In the genomic region with DNA sequence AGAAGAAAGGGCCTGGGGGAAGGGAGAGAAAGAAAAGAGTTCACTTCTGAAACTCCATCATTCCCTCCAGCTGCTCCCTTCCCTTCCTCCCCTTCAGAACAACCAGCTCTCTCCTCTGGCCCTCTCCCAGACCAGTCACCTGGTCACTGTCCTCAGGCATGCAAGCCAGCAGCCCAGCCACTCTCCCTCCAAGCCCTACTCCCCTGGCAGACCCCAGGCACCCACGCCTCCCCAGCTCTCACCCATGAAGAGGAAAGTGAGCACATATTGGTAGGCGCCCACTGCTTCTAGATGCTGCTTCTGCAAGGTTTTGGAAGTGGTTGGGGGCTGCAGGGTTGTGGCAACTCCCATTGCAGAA, we compare ENCODE assay signal across 30 cellular contexts. TPM values are rescaled to one million over a fixed set of nuclear protein-coding genes. Genes with fewer than 3 reads are reported as not detected.
DNase-seq lines count a peak whose midpoint lies in the region; ATAC-seq and TF ChIP-seq lines count a peak whose summit lies in the region.
"Had no signal": no experiment of that assay in that cellular context is flagged by ENCODE, and none has a peak within 500 bp of the region (broad histone marks: within the 10 kb centered on the region; RNA-seq: fewer than 3 reads in every experiment).

No MANE protein-coding gene starts in this region.

- H2AK5ac ChIP-seq in mesendoderm (ENCODE audit: low read length), result no peak overlapping the region

- H3K27me3 ChIP-seq in duodenal mucosa (ENCODE audit: control insufficient read depth in 1 of 2, insufficient read depth in 2 of 2, low read length in 2 of 2), result peaks cover 0 to 7% of the 10 kb centered on the region in 2 donors
- H3K27me3 ChIP-seq in mesendoderm (ENCODE audit: insufficient read depth, low read length, poor library complexity), result no peaks in the 10 kb centered on the region

- no peak overlapping the region for H3K4ac ChIP-seq in mesendoderm (ENCODE audit: low read depth, low read length)

- no peak for TF ChIP-seq CTCF in HEK293 (tag by site-specific recombination; IDR thresholded peaks at IDR 0.05)

- peak overlapping the region; percentile 5 for H3K56ac ChIP-seq in mesendoderm (ENCODE audit: low read length)

- POLR2A ChIA-PET in HEK293 (lab: Yijun Ruan, JAX), result no interaction called here

- H4K8ac ChIP-seq in mesendoderm (ENCODE audit: low read depth, low read length), result no peak overlapping the region

- H3K36me3 ChIP-seq in HEK293 (ENCODE audit: control insufficient read depth in 2 of 2, insufficient read depth in 1 of 2, low read length in 2 of 2) (no peaks in the 10 kb centered on the region), duodenal mucosa (ENCODE audit: control insufficient read depth in 1 of 2, insufficient read depth in 2 of 2, low read length in 2 of 2) (no peaks in the 10 kb centered on the region), mesendoderm (ENCODE audit: control insufficient read depth, insufficient read depth, low read length) (no peaks in the 10 kb centered on the region)
- H3K36me3 ChIP-seq: esophagus squamous epithelium, HAP-1, left ventricle myocardium inferior, ovary, right atrium auricular region, upper lobe of left lung had no signal

- no peak overlapping the region for H3K4me2 ChIP-seq in mesendoderm (ENCODE audit: low read length)
- H3K4me2 ChIP-seq: KMS-11 had no signal

- no peaks in the 10 kb centered on the region for H3K4me1 ChIP-seq in HEK293 (ENCODE audit: control insufficient read depth, insufficient read depth, low read length)
- H3K4me1 ChIP-seq in duodenal mucosa (ENCODE audit: control insufficient read depth in 1 of 2, insufficient read depth in 2 of 2, low read length in 2 of 2), result peaks cover 0 to 4% of the 10 kb centered on the region in 2 donors
- H3K4me1 ChIP-seq in mesendoderm (ENCODE audit: control insufficient read depth, low read depth, low read length), result no peaks in the 10 kb centered on the region
- H3K4me1 ChIP-seq: HAP-1 had no signal

- H3K79me1 ChIP-seq in mesendoderm (ENCODE audit: low read length), result no peaks in the 10 kb centered on the region

- no peak overlapping the region for H2BK5ac ChIP-seq in mesendoderm (ENCODE audit: low read length)

- intact Hi-C loops in Right ventricle myocardium inferior (cut with DNase I), result no loop called here

- no peaks in the 10 kb centered on the region for H3K9me3 ChIP-seq in HEK293 (ENCODE audit: control insufficient read depth, insufficient read depth, low read depth, low read length)
- H3K9me3 ChIP-seq in duodenal mucosa (ENCODE audit: control insufficient read depth in 1 of 2, low read length in 2 of 2), result no peaks in the 10 kb centered on the region
- H3K9me3 ChIP-seq: esophagus squamous epithelium, HAP-1, left ventricle myocardium inferior, ovary, right atrium auricular region, upper lobe of left lung had no signal

- H3K4me3 ChIP-seq in HEK293 (ENCODE audit: low read depth, low read length), result no peak overlapping the region
- H3K4me3 ChIP-seq in duodenal mucosa (ENCODE audit: low read depth in 1 of 2, low read length in 2 of 2), result peak overlapping the region; percentile 73 to 77
- no peak overlapping the region for H3K4me3 ChIP-seq in mesendoderm (ENCODE audit: low read length)
- H3K4me3 ChIP-seq: esophagus squamous epithelium, HAP-1, left ventricle myocardium inferior, ovary, right atrium auricular region, upper lobe of left lung had no signal

- ATAC-seq in Right ventricle myocardium inferior, result no peak
- ATAC-seq: naive thymus-derived CD4-positive, alpha-beta T cell had no signal

- no peak overlapping the region for H3K23ac ChIP-seq in mesendoderm (ENCODE audit: low read length)

- H3K9ac ChIP-seq in duodenal mucosa (ENCODE audit: low read depth in 1 of 2, low read length in 2 of 2), result peak overlapping the region; percentile 83 to 86
- no peak overlapping the region for H3K9ac ChIP-seq in mesendoderm (ENCODE audit: low read length)
- H3K9ac ChIP-seq: KMS-11 had no signal

- no peak overlapping the region for H4K5ac ChIP-seq in mesendoderm (ENCODE audit: low read length)

- CTCF ChIA-PET in HEK293 (lab: Yijun Ruan, JAX), result interaction anchor here (0.6 to 1.2 kb wide), 6 partner anchors 10 to 109 kb away, joined by 3 to 4 read pairs (median 3); partner anchors contain the start of genes PLOD3 and ZNHIT1

- DNase-seq in mesendoderm (no peak), pons (ENCODE audit: low spot score) (no peak), kidney glomerular epithelial cell (lab: John Stamatoyannopoulos, UW) (no peak), Right ventricle myocardium inferior (ENCODE audit: missing footprints) (no peak), MV-4-11 (lab: John Stamatoyannopoulos, UW) (no peak)
- DNase-seq: activated CD4-positive, alpha-beta T cell treated with anti-CD3 and anti-CD28 coated beads, Interleukin-2, amount 10 ng/mL, durations not matched to agents 24 days and 14 days; activated T-cell treated with anti-CD3 and anti-CD28 coated beads, Interleukin-2, amount 50 U/mL, for 24 hours; central memory CD4-positive, alpha-beta T cell; esophagus squamous epithelium; immature natural killer cell; left ventricle myocardium inferior; MM.1S; naive thymus-derived CD4-positive, alpha-beta T cell; NCI-H1436 treated with DMSO at 0.1 percent for 48 hours; NCI-H2107; NCI-H446 treated with DMSO at 0.1 percent for 48 hours; ovary; Right ventricle myocardium superior; stimulated activated CD4-positive, alpha-beta T cell treated with anti-CD3 and anti-CD28 coated beads, Interleukin-2, amount 100 ng/mL, for 48 hours; upper lobe of left lung had no signal

- no peak overlapping the region for H3K27ac ChIP-seq in HEK293 (ENCODE audit: extremely low read depth, low read depth, low read length)
- H3K27ac ChIP-seq in duodenal mucosa (ENCODE audit: low read depth, low read length), result peak overlapping the region; percentile 63
- no peak overlapping the region for H3K27ac ChIP-seq in mesendoderm (ENCODE audit: low read depth, low read length)
- H3K27ac ChIP-seq: esophagus squamous epithelium, KMS-11, left ventricle myocardium inferior, ovary, right atrium auricular region, upper lobe of left lung, VCaP had no signal

- H3K79me2 ChIP-seq in mesendoderm (ENCODE audit: control insufficient read depth, insufficient read depth, low read length), result no peaks in the 10 kb centered on the region

- no peak overlapping the region for H3K18ac ChIP-seq in mesendoderm (ENCODE audit: low read length)

- H2BK15ac ChIP-seq in mesendoderm (replicated peaks; ENCODE audit: low read depth), result no peak overlapping the region

- no peak overlapping the region for H2BK120ac ChIP-seq in mesendoderm (ENCODE audit: low read depth, low read length)

- WGBS in mesendoderm (ENCODE audit: extremely low coverage, insufficient coverage, low lambda C conversion rate), result no CpG with 5 or more reads among the region's 2 CpGs

TF ChIP-seq in HEK293, 187 proteins besides CTCF, POLR2A, EP300 and RAD21:
- TF ChIP-seq PRDM1 (tag by site-specific recombination; IDR thresholded peaks at IDR 0.05), result peak; percentile 50; the same call in 1 of the 2 replicates
- TF ChIP-seq PATZ1 (tag by site-specific recombination; IDR thresholded peaks at IDR 0.05), result no peak
- TF ChIP-seq ZNF785 (tag by site-specific recombination; IDR thresholded peaks at IDR 0.05), result no peak
- no peak for TF ChIP-seq MEIS1 (CRISPR knock-in tag; IDR thresholded peaks at IDR 0.05; ENCODE audit: borderline replicate concordance)
- TF ChIP-seq, protein P1, sequence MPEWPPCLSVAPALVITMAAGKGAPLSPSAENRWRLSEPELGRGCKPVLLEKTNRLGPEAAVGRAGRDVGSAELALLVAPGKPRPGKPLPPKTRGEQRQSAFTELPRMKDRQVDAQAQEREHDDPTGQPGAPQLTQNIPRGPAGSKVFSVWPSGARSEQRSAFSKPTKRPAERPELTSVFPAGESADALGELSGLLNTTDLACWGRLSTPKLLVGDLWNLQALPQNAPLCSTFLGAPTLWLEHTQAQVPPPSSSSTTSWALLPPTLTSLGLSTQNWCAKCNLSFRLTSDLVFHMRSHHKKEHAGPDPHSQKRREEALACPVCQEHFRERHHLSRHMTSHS (tag by site-specific recombination; IDR thresholded peaks at IDR 0.05), result no peak
- no peak for TF ChIP-seq ZNF416 (tag by site-specific recombination; IDR thresholded peaks at IDR 0.05)

RNA-seq across cellular contexts. Expression of gene MOGAT3, which starts 0.4 kb away (rescaled TPM):
- polyA plus RNA-seq in mesendoderm (2013, experiment 1 of 2), result 0.07 TPM
- 0.06 TPM for polyA plus RNA-seq in mesendoderm (2013, experiment 2 of 2)
- not detected for total RNA-seq in Right ventricle myocardium inferior
- total RNA-seq: activated CD4-positive, alpha-beta T cell treated with anti-CD3 and anti-CD28 coated beads, Interleukin-2, amount 10 ng/mL, durations not matched to agents 24 days and 14 days; activated CD8-positive, alpha-beta memory T cell treated with anti-CD3 and anti-CD28 coated beads for 36 hours; esophagus squamous epithelium; frontal cortex; left ventricle myocardium inferior; naive thymus-derived CD4-positive, alpha-beta T cell; right atrium auricular region; Right ventricle myocardium superior; subcutaneous adipose tissue; upper lobe of left lung had no signal
- polyA plus RNA-seq: CD14-positive monocyte; immature natural killer cell; naive thymus-derived CD4-positive, alpha-beta T cell; ovary had no signal

RNA-seq across cellular contexts. Expression of gene PLOD3, which starts 16.9 kb away (rescaled TPM):
- polyA plus RNA-seq in mesendoderm (2013, experiment 1 of 2), result 37.6 TPM
- polyA plus RNA-seq in mesendoderm (2013, experiment 2 of 2), result 36.6 TPM
- 41.7 TPM for total RNA-seq in Right ventricle myocardium inferior

RNA-seq across cellular contexts. Expression of gene ZNHIT1, which starts 17.5 kb away (rescaled TPM):
- 48.7 TPM for polyA plus RNA-seq in mesendoderm (2013, experiment 1 of 2)
- polyA plus RNA-seq in mesendoderm (2013, experiment 2 of 2), result 50.9 TPM
- 57.5 TPM for total RNA-seq in Right ventricle myocardium inferior

RNA-seq across cellular contexts. Expression of gene NAT16, which starts 20.4 kb away (rescaled TPM):
- polyA plus RNA-seq in mesendoderm (2013, experiment 1 of 2), result not detected
- not detected for polyA plus RNA-seq in mesendoderm (2013, experiment 2 of 2)
- total RNA-seq in Right ventricle myocardium inferior, result not detected
- total RNA-seq: activated CD4-positive, alpha-beta T cell treated with anti-CD3 and anti-CD28 coated beads, Interleukin-2, amount 10 ng/mL, durations not matched to agents 24 days and 14 days; activated CD8-positive, alpha-beta memory T cell treated with anti-CD3 and anti-CD28 coated beads for 36 hours; esophagus squamous epithelium; left ventricle myocardium inferior; naive thymus-derived CD4-positive, alpha-beta T cell; ovary; right atrium auricular region; Right ventricle myocardium superior; subcutaneous adipose tissue; upper lobe of left lung had no signal
- polyA plus RNA-seq: CD14-positive monocyte; immature natural killer cell; naive thymus-derived CD4-positive, alpha-beta T cell; ovary had no signal

RNA-seq across cellular contexts. Expression of gene VGF, which starts 35.1 kb away (rescaled TPM):
- polyA plus RNA-seq in mesendoderm (2013, experiment 1 of 2), result 1.6 TPM
- 1.9 TPM for polyA plus RNA-seq in mesendoderm (2013, experiment 2 of 2)
- not detected for total RNA-seq in Right ventricle myocardium inferior
- total RNA-seq: esophagus squamous epithelium, left ventricle myocardium inferior, right atrium auricular region, Right ventricle myocardium superior, subcutaneous adipose tissue had no signal
- polyA plus RNA-seq: CD14-positive monocyte; immature natural killer cell; naive thymus-derived CD4-positive, alpha-beta T cell had no signal

Comparison
In these comparisons a context has a peak if more than half of its experiments do, and no peak if none do; other contexts are left out.
1. H3K4me3 ChIP-seq: peak in duodenal mucosa (2 of 2); none in HEK293 (single experiment) and mesendoderm (single experiment).